In genomic region chr6:167962717-167963116, GRCh38 we compare ENCODE assay signal across 15 cellular contexts. TPM values are rescaled to one million over a fixed set of nuclear protein-coding genes. Genes with fewer than 3 reads are reported as not detected.
DNase-seq lines count a peak whose midpoint lies in the region; ATAC-seq and TF ChIP-seq lines count a peak whose summit lies in the region.
"Had no signal": no experiment of that assay in that cellular context is flagged by ENCODE, and none has a peak within 500 bp of the region (broad histone marks: within the 10 kb centered on the region; RNA-seq: fewer than 3 reads in every experiment).

No MANE protein-coding gene starts in this region.

- peaks cover 89% of the 10 kb centered on the region for H3K4me1 ChIP-seq in BLaER1

- peaks cover 6% of the 10 kb centered on the region for H3K27me3 Mint-ChIP-seq in glutamatergic neuron (ENCODE audit: unreplicated experiment)
- H3K27me3 Mint-ChIP-seq in activated T-cell treated with anti-CD3 and anti-CD28 coated beads, Interleukin-2, amount 50 U/mL, for 72 hours (ENCODE audit: low read depth) = no peaks in the 10 kb centered on the region
- H3K27me3 Mint-ChIP-seq: IgD-negative memory B cell, T-helper 17 cell had no signal

- peak overlapping the region; percentile 25 for H3K4me3 Mint-ChIP-seq in glutamatergic neuron (ENCODE audit: unreplicated experiment)
- no peak overlapping the region for H3K4me3 Mint-ChIP-seq in activated T-cell treated with anti-CD3 and anti-CD28 coated beads, Interleukin-2, amount 50 U/mL, for 72 hours
- H3K4me3 Mint-ChIP-seq: IgD-negative memory B cell, T-helper 17 cell had no signal

- ATAC-seq in GM19023 (IDR thresholded peaks at IDR 0.05; ENCODE audit: unreplicated experiment) = no peak
- no peak for ATAC-seq in activated T-cell treated with anti-CD3 and anti-CD28 coated beads, Interleukin-2, amount 50 U/mL, for 72 hours (replicated peaks in 1 of 2)
- ATAC-seq: T-helper 17 cell had no signal

- H4K20me1 ChIP-seq in BLaER1 = no peaks in the 10 kb centered on the region

- H3K27ac Mint-ChIP-seq in glutamatergic neuron (ENCODE audit: unreplicated experiment) = peak overlapping the region; percentile 56
- no peak overlapping the region for H3K27ac Mint-ChIP-seq in activated T-cell treated with anti-CD3 and anti-CD28 coated beads, Interleukin-2, amount 50 U/mL, for 72 hours
- H3K27ac Mint-ChIP-seq: IgD-negative memory B cell had no signal

- H3K36me3 ChIP-seq in BLaER1 = peaks cover 29% of the 10 kb centered on the region

- no peak overlapping the region for H3K9ac ChIP-seq in BLaER1

- H3K27ac ChIP-seq in 22Rv1 = 0 out of 2 replicates have a peak overlapping the region, but pooled peaks have one; percentile 82
- H3K27ac ChIP-seq in BLaER1 = peak overlapping the region; percentile 62

- H3K9me3 Mint-ChIP-seq in glutamatergic neuron (ENCODE audit: unreplicated experiment) = peaks cover 5% of the 10 kb centered on the region
- H3K9me3 Mint-ChIP-seq in activated T-cell treated with anti-CD3 and anti-CD28 coated beads, Interleukin-2, amount 50 U/mL, for 72 hours = no peaks in the 10 kb centered on the region
- H3K9me3 Mint-ChIP-seq: IgD-negative memory B cell had no signal

- DNase-seq in NCI-H2171 (lab: John Stamatoyannopoulos, UW) (peak; percentile 83), glutamatergic neuron (no peak), NCI-H526 treated with DMSO at 0.1 percent for 48 hours (lab: John Stamatoyannopoulos, UW) (no peak)
- DNase-seq in activated naive CD4-positive, alpha-beta T cell treated with anti-CD3 and anti-CD28 coated beads, Interleukin-2, amount 50 U/mL, for 16 hours = no peak
- no peak for DNase-seq in activated T-cell treated with anti-CD3 and anti-CD28 coated beads, Interleukin-2, amount 50 U/mL, for 72 hours
- DNase-seq: HCEC 1CT, MV-4-11, NCI-H526, SHP77 treated with DMSO at 0.1 percent for 48 hours, T-helper 17 cell had no signal

- no peak overlapping the region for H3K4me3 ChIP-seq in BLaER1

- H3K27me3 ChIP-seq in BLaER1 = no peaks in the 10 kb centered on the region

- peaks cover 8% of the 10 kb centered on the region for H3K36me3 Mint-ChIP-seq in glutamatergic neuron (ENCODE audit: unreplicated experiment)
- H3K36me3 Mint-ChIP-seq in activated T-cell treated with anti-CD3 and anti-CD28 coated beads, Interleukin-2, amount 50 U/mL, for 72 hours (ENCODE audit: insufficient read depth in 2 of 2) = peaks cover 1 to 2% of the 10 kb centered on the region in 2 donors

- peaks cover 3% of the 10 kb centered on the region; the same call in 1 of the 2 replicates for H3K9me3 ChIP-seq in BLaER1

- peak overlapping the region; percentile 76 for H3K4me2 ChIP-seq in BLaER1

- H3K4me1 Mint-ChIP-seq in glutamatergic neuron (ENCODE audit: low read depth, unreplicated experiment) = peaks cover 25% of the 10 kb centered on the region
- H3K4me1 Mint-ChIP-seq in activated T-cell treated with anti-CD3 and anti-CD28 coated beads, Interleukin-2, amount 50 U/mL, for 72 hours (ENCODE audit: low read depth) = no peaks in the 10 kb centered on the region

- TF ChIP-seq CTCF in 22Rv1 (IDR thresholded peaks at IDR 0.05) (no peak), glutamatergic neuron (IDR thresholded peaks at IDR 0.05; ENCODE audit: partially characterized antibody, unreplicated experiment) (no peak)

RNA-seq across cellular contexts. Expression of gene KIF25, which starts 34.8 kb away (rescaled TPM):
- total RNA-seq in glutamatergic neuron (ENCODE audit: unreplicated experiment) = not detected
- under 1 TPM in 1 of 2 donors, not detected in 1; 0.34 TPM for total RNA-seq in activated T-cell treated with anti-CD3 and anti-CD28 coated beads, Interleukin-2, amount 50 U/mL, for 72 hours
- total RNA-seq: HT-29, T-helper 17 cell had no signal
